Comparison of ENCODE assay signal across 8 cellular contexts in genomic region chr5:95821110-95822021, GRCh38. TPM values are rescaled to one million over a fixed set of nuclear protein-coding genes. Genes with fewer than 3 reads are reported as not detected.
A peak's percentile ranks its signal among the peaks of the same experiment; 100 is the strongest.
DNase-seq lines count a peak whose midpoint lies in the region; ATAC-seq and TF ChIP-seq lines count a peak whose summit lies in the region.

No MANE protein-coding gene starts in this region.

- in situ Hi-C loops in astrocyte of the spinal cord (cut with HindIII; ENCODE audit: low sequenced_read_pairs): no loop called here

- 76 to 95% methylated on average over 3 to 8 of the region's 9 CpGs for WGBS in mesodermal cell (ENCODE audit: insufficient coverage in 2 of 2), 2 experiments

- ATAC-seq in GM18517 (IDR thresholded peaks at IDR 0.05; ENCODE audit: unreplicated experiment): peak; percentile 26
- ATAC-seq in HG03442 (IDR thresholded peaks at IDR 0.05; ENCODE audit: unreplicated experiment): peak; percentile 22
- ATAC-seq in foreskin keratinocyte: no peak
- ATAC-seq in HG03108 (IDR thresholded peaks at IDR 0.05; ENCODE audit: unreplicated experiment): no peak

- TF ChIP-seq CTCF in astrocyte of the spinal cord (IDR thresholded peaks at IDR 0.05; ENCODE audit: low read depth, low read length): no peak
- no peak for TF ChIP-seq CTCF in foreskin keratinocyte (conservative IDR thresholded peaks at IDR 0.05)

- H3K27me3 ChIP-seq in foreskin keratinocyte: no peaks in the 10 kb centered on the region

- peaks cover 15% of the 10 kb centered on the region for H3K36me3 ChIP-seq in mesodermal cell (ENCODE audit: control insufficient read depth, insufficient read depth, low read length)

- H3K27ac ChIP-seq in mesodermal cell (ENCODE audit: low read depth, low read length, severe bottlenecking) (peak overlapping the region; percentile 92), foreskin keratinocyte (no peak overlapping the region)

- H3K4me1 ChIP-seq in mesodermal cell (ENCODE audit: control insufficient read depth, insufficient read depth, low read length, poor library complexity, severe bottlenecking): peaks cover 53% of the 10 kb centered on the region
- peaks cover 3% of the 10 kb centered on the region for H3K4me1 ChIP-seq in foreskin keratinocyte

- H3K4me3 ChIP-seq in astrocyte of the spinal cord (ENCODE audit: low read depth, low read length) (peak overlapping the region; percentile 64), mesodermal cell (ENCODE audit: extremely low read depth, insufficient read depth, low read length, poor library complexity, severe bottlenecking) (peak overlapping the region; percentile 72)

- DNase-seq in astrocyte of the spinal cord (ENCODE audit: low read depth, low spot score) (no peak), foreskin keratinocyte (no peak), NCI-H1417 (lab: John Stamatoyannopoulos, UW) (no peak)
- DNase-seq in activated CD8-positive, alpha-beta memory T cell treated with anti-CD3 and anti-CD28 coated beads for 24 hours: no peak

- no peaks in the 10 kb centered on the region for H3K9me3 ChIP-seq in mesodermal cell (ENCODE audit: control insufficient read depth, low read length)

RNA-seq across cellular contexts. Expression of gene GLRX, which starts 1.2 kb away (rescaled TPM):
- polyA plus RNA-seq in mesodermal cell (2013, experiment 1 of 2): 80.8 TPM
- 81.5 TPM for polyA plus RNA-seq in mesodermal cell (2013, experiment 2 of 2)
- total RNA-seq in foreskin keratinocyte: 1.8 and 4.2 TPM in 2 replicates
- polyA plus RNA-seq in foreskin keratinocyte: 3.6 and 6.4 TPM in 2 replicates

Comparison
In these comparisons a context has a peak if more than half of its experiments do, and no peak if none do; other contexts are left out.
1. ATAC-seq: peak in GM18517 (single experiment) and HG03442 (single experiment); none in foreskin keratinocyte (single experiment) and HG03108 (single experiment).